In genomic region chr3:170364965-170365364, GRCh38 we compare ENCODE assay signal across 20 cellular contexts. TPM values are rescaled to one million over a fixed set of nuclear protein-coding genes. Genes with fewer than 3 reads are reported as not detected.
DNase-seq lines count a peak whose midpoint lies in the region; ATAC-seq and TF ChIP-seq lines count a peak whose summit lies in the region.
"Had no signal": no experiment of that assay in that cellular context is flagged by ENCODE, and none has a peak within 500 bp of the region (broad histone marks: within the 10 kb centered on the region; RNA-seq: fewer than 3 reads in every experiment).

No MANE protein-coding gene starts in this region.

- peaks cover 67% of the 10 kb centered on the region for H3K4me1 Mint-ChIP-seq in WTC11

- H3K36me3 ChIP-seq in HUES48 (ENCODE audit: control insufficient read depth, insufficient read depth, low read length) (peaks cover 89% of the 10 kb centered on the region), iPS-18a (ENCODE audit: control insufficient read depth, low read depth, low read length) (peaks cover 23% of the 10 kb centered on the region), skeletal muscle satellite cell (ENCODE audit: insufficient read depth, low read length) (peaks cover 68% of the 10 kb centered on the region)

- no peaks in the 10 kb centered on the region for H3K9me3 ChIP-seq in HUES48 (ENCODE audit: control insufficient read depth, insufficient read depth, low read length)
- H3K9me3 ChIP-seq in iPS-18a (ENCODE audit: control insufficient read depth, low read depth, low read length), result no peaks in the 10 kb centered on the region
- no peaks in the 10 kb centered on the region for H3K9me3 ChIP-seq in skeletal muscle satellite cell (replicated peaks; ENCODE audit: low read length)
- H3K9me3 ChIP-seq: SJCRH30, tibial nerve had no signal

- H3K27ac ChIP-seq in HUES48 (ENCODE audit: low read depth, low read length), result no peak overlapping the region
- no peak overlapping the region for H3K27ac ChIP-seq in iPS-18a (ENCODE audit: low read length)
- H3K27ac ChIP-seq: SJCRH30, tibial nerve had no signal

- intact Hi-C loops in cardiac septum (cut with DNase I), result no loop called here

- H3K27me3 Mint-ChIP-seq in WTC11 (ENCODE audit: low read depth), result no peaks in the 10 kb centered on the region
- H3K27me3 Mint-ChIP-seq: activated CD8-positive, alpha-beta T cell treated with anti-CD3 and anti-CD28 coated beads for 36 hours; dendritic cell treated with granulocyte-macrophage colony-stimulating factor and Interleukin-4, amounts not matched to agents 40 ng/mL and 50 ng/mL, for 4 days had no signal

- H3K9ac ChIP-seq in HUES48 (ENCODE audit: low read depth, low read length) (no peak overlapping the region), iPS-18a (ENCODE audit: low read length) (no peak overlapping the region), skeletal muscle satellite cell (ENCODE audit: low read depth, low read length) (no peak overlapping the region)

- H3K4me1 ChIP-seq in HUES48 (ENCODE audit: control insufficient read depth, insufficient read depth, low read length), result peaks cover 20% of the 10 kb centered on the region
- peaks cover 12% of the 10 kb centered on the region for H3K4me1 ChIP-seq in iPS-18a (ENCODE audit: control insufficient read depth, low read depth, low read length)
- H3K4me1 ChIP-seq in skeletal muscle satellite cell (ENCODE audit: control insufficient read depth, insufficient read depth, low read length), result peaks cover 46% of the 10 kb centered on the region

- no peak for DNase-seq in WTC11 (ENCODE audit: low spot score)
- DNase-seq in kidney glomerular epithelial cell (lab: John Stamatoyannopoulos, UW), result no peak
- DNase-seq in cardiac septum (ENCODE audit: low spot score), result no peak
- no peak for DNase-seq in amniotic stem cell (lab: John Stamatoyannopoulos, UW)
- DNase-seq: activated CD8-positive, alpha-beta T cell treated with anti-CD3 and anti-CD28 coated beads for 36 hours; activated T-cell treated with anti-CD3 and anti-CD28 coated beads, Interleukin-2, amount 50 U/mL, for 4 hours; HCEC 1CT; NCI-H146; NCI-H2171; NCI-H69; OCI-M1; right cardiac atrium; SJCRH30; stimulated activated naive CD8-positive, alpha-beta T cell treated with anti-CD3 and anti-CD28 coated beads, Interleukin-15, Interleukin-2, amounts not matched to agents 100 U/mL and 50 U/mL, for 24 hours; T-helper 2 cell had no signal

- peak overlapping the region; percentile 35 for H3K4me2 ChIP-seq in skeletal muscle satellite cell (ENCODE audit: low read length)

- H3K4me3 ChIP-seq in HUES48 (ENCODE audit: low read depth, low read length) (peak overlapping the region; percentile 90), iPS-18a (ENCODE audit: low read length) (peak overlapping the region; percentile 27), skeletal muscle satellite cell (ENCODE audit: low read length) (no peak overlapping the region)
- H3K4me3 ChIP-seq: SJCRH30, tibial nerve had no signal

- no peaks in the 10 kb centered on the region for H3K27me3 ChIP-seq in HUES48 (ENCODE audit: control insufficient read depth, insufficient read depth, low read length)
- H3K27me3 ChIP-seq in iPS-18a (ENCODE audit: control insufficient read depth, insufficient read depth, low read length), result no peaks in the 10 kb centered on the region
- no peaks in the 10 kb centered on the region for H3K27me3 ChIP-seq in skeletal muscle satellite cell (ENCODE audit: control insufficient read depth, insufficient read depth, low read length)
- H3K27me3 ChIP-seq: SJCRH30, tibial nerve had no signal

- H3K9me3 Mint-ChIP-seq in WTC11, result no peaks in the 10 kb centered on the region
- H3K9me3 Mint-ChIP-seq: activated T-cell treated with anti-CD3 and anti-CD28 coated beads, Interleukin-2, amount 50 U/mL, for 4 hours; dendritic cell treated with granulocyte-macrophage colony-stimulating factor and Interleukin-4, amounts not matched to agents 40 ng/mL and 50 ng/mL, for 4 days had no signal

- TF ChIP-seq CTCF in WTC11 (IDR thresholded peaks at IDR 0.05), result no peak

- peak overlapping the region; percentile 94 for H3K4me3 Mint-ChIP-seq in WTC11
- H3K4me3 Mint-ChIP-seq: activated CD8-positive, alpha-beta T cell treated with anti-CD3 and anti-CD28 coated beads for 36 hours; activated T-cell treated with anti-CD3 and anti-CD28 coated beads, Interleukin-2, amount 50 U/mL, for 4 hours; dendritic cell treated with granulocyte-macrophage colony-stimulating factor and Interleukin-4, amounts not matched to agents 40 ng/mL and 50 ng/mL, for 4 days had no signal

- CTCF ChIA-PET in WTC11 (lab: Charles Lee), result interaction anchor here (0.6 kb wide), 1 partner anchor 32 kb away, joined by 3 read pairs; no protein-coding TSS in a partner anchor

- POLR2A ChIA-PET in WTC11 (lab: Charles Lee), result interaction anchor here (0.8 kb wide), 1 partner anchor 9 kb away, joined by 3 read pairs; no protein-coding TSS in a partner anchor

- no peak for ATAC-seq in WTC11
- ATAC-seq: activated CD8-positive, alpha-beta T cell treated with anti-CD3 and anti-CD28 coated beads for 36 hours; activated T-cell treated with anti-CD3 and anti-CD28 coated beads, Interleukin-2, amount 50 U/mL, for 4 hours; right cardiac atrium; stimulated activated naive CD8-positive, alpha-beta T cell treated with anti-CD3 and anti-CD28 coated beads, Interleukin-15, Interleukin-2, amounts not matched to agents 100 U/mL and 50 U/mL, for 24 hours had no signal

- peak overlapping the region; percentile 9 for H3K27ac Mint-ChIP-seq in WTC11
- H3K27ac Mint-ChIP-seq: activated CD8-positive, alpha-beta T cell treated with anti-CD3 and anti-CD28 coated beads for 36 hours; dendritic cell treated with granulocyte-macrophage colony-stimulating factor and Interleukin-4, amounts not matched to agents 40 ng/mL and 50 ng/mL, for 4 days had no signal

- H3K36me3 Mint-ChIP-seq in WTC11, result peaks cover 58% of the 10 kb centered on the region

TF ChIP-seq in WTC11, 78 proteins besides CTCF, POLR2A, EP300 and RAD21 (continues in another document):
- TF ChIP-seq E2F5 (CRISPR knock-in tag; IDR thresholded peaks at IDR 0.05) (no peak), MLX (CRISPR knock-in tag; IDR thresholded peaks at IDR 0.05) (no peak), HMGXB4 (CRISPR knock-in tag; IDR thresholded peaks at IDR 0.05) (no peak), ZNF423 (CRISPR knock-in tag; IDR thresholded peaks at IDR 0.05) (no peak), OVOL2 (CRISPR knock-in tag; IDR thresholded peaks at IDR 0.05; ENCODE audit: borderline replicate concordance) (no peak), PRRX2 (CRISPR knock-in tag; IDR thresholded peaks at IDR 0.05) (no peak), FOXK1 (CRISPR knock-in tag; IDR thresholded peaks at IDR 0.05) (no peak), FOXP1 (CRISPR knock-in tag; IDR thresholded peaks at IDR 0.05; ENCODE audit: borderline replicate concordance) (no peak), KAT7 (CRISPR knock-in tag; IDR thresholded peaks at IDR 0.05; ENCODE audit: borderline replicate concordance) (no peak)
- TF ChIP-seq, protein P1, sequence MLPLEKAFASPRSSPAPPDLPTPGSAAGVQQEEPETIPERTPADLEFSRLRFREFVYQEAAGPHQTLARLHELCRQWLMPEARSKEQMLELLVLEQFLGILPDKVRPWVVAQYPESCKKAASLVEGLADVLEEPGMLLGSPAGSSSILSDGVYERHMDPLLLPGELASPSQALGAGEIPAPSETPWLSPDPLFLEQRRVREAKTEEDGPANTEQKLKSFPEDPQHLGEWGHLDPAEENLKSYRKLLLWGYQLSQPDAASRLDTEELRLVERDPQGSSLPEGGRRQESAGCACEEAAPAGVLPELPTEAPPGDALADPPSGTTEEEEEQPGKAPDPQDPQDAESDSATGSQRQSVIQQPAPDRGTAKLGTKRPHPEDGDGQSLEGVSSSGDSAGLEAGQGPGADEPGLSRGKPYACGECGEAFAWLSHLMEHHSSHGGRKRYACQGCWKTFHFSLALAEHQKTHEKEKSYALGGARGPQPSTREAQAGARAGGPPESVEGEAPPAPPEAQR (CRISPR knock-in tag; IDR thresholded peaks at IDR 0.05), result no peak

RNA-seq across cellular contexts. Expression of gene SKIL, which starts 7.5 kb away (rescaled TPM):
- total RNA-seq in WTC11 (2021), result 181 to 190 TPM (median 188 TPM) in 3 replicates
- total RNA-seq in skeletal muscle satellite cell (2012; rRNA removed), result 27.1 and 28.4 TPM in 2 replicates
- 37.3 TPM for total RNA-seq in cardiac septum

RNA-seq across cellular contexts. Expression of gene CLDN11, which starts 53.7 kb away (rescaled TPM):
- total RNA-seq in WTC11 (2021) (12.1 to 12.6 TPM (median 12.5 TPM) in 3 replicates), cardiac septum (2.9 TPM)
- 286 and 615 TPM in 2 replicates for total RNA-seq in skeletal muscle satellite cell (2012; rRNA removed)
- total RNA-seq: activated CD8-positive, alpha-beta T cell treated with anti-CD3 and anti-CD28 coated beads for 36 hours had no signal
